ENCODE assay signal across 8 cellular contexts in genomic region chr1:20100632-20101355, GRCh38. TPM values are rescaled to one million over a fixed set of nuclear protein-coding genes. Genes with fewer than 3 reads are reported as not detected.
A peak's percentile ranks its signal among the peaks of the same experiment; 100 is the strongest.
DNase-seq lines count a peak whose midpoint lies in the region; ATAC-seq, FAIRE-seq and TF ChIP-seq lines count a peak whose summit lies in the region.

No MANE protein-coding gene starts in this region.

- DNase-seq in AG08396 (ENCODE audit: low spot score) (peak; percentile 73), GM12891 (ENCODE audit: insufficient read length, low spot score) (peak; percentile 47), NCI-H226 (peak; percentile 13), glomerular visceral epithelial cell (ENCODE audit: extremely low spot score) (peak; percentile 29), prostate gland (ENCODE audit: low spot score) (peak; percentile 21)
- DNase-seq in activated T-helper 1 cell treated with anti-CD3 and anti-CD28 coated beads, Interleukin-12 subunit alpha, Interleukin-12 subunit beta, Interleukin-2, Interleukin-4 antibody, amounts not matched to agents 30 ng/mL and 10 ng/mL and 1 ng/mL, durations not matched to agents 14 hours and 24 hours and 36 hours (ENCODE audit: low spot score), result peak; percentile 1

- no peaks in the 10 kb centered on the region for H3K27me3 ChIP-seq in prostate gland (replicated peaks; ENCODE audit: insufficient read depth)

- ATAC-seq in HG02970 (IDR thresholded peaks at IDR 0.05; ENCODE audit: low FRiP score, unreplicated experiment) (no peak), GM19455 (IDR thresholded peaks at IDR 0.05; ENCODE audit: unreplicated experiment) (no peak)

- no peaks in the 10 kb centered on the region for H3K9me3 Mint-ChIP-seq in activated T-helper 1 cell treated with anti-CD3 and anti-CD28 coated beads, Interleukin-12 subunit alpha, Interleukin-12 subunit beta, Interleukin-2, Interleukin-4 antibody, amounts not matched to agents 30 ng/mL and 10 ng/mL and 1 ng/mL, durations not matched to agents 14 hours and 24 hours and 36 hours

- no peak overlapping the region for H3K4me3 ChIP-seq in prostate gland

- no peak overlapping the region for H3K27ac ChIP-seq in prostate gland

- peaks cover 4% of the 10 kb centered on the region for H3K27me3 Mint-ChIP-seq in activated T-helper 1 cell treated with anti-CD3 and anti-CD28 coated beads, Interleukin-12 subunit alpha, Interleukin-12 subunit beta, Interleukin-2, Interleukin-4 antibody, amounts not matched to agents 30 ng/mL and 10 ng/mL and 1 ng/mL, durations not matched to agents 14 hours and 24 hours and 36 hours (ENCODE audit: insufficient read depth)

- TF ChIP-seq POLR2A in GM12891 (IDR thresholded peaks at IDR 0.05; ENCODE audit: low read depth, low read length) (no peak), prostate gland (IDR thresholded peaks at IDR 0.05) (no peak)

- peak in 3 of 4 experiments; percentile 69 to 86 (median 81) for TF ChIP-seq CTCF in prostate gland (IDR thresholded peaks at IDR 0.05)

- WGBS in prostate gland, result 43% methylated on average over 14 of the region's 14 CpGs

- no peaks in the 10 kb centered on the region for H3K36me3 Mint-ChIP-seq in activated T-helper 1 cell treated with anti-CD3 and anti-CD28 coated beads, Interleukin-12 subunit alpha, Interleukin-12 subunit beta, Interleukin-2, Interleukin-4 antibody, amounts not matched to agents 30 ng/mL and 10 ng/mL and 1 ng/mL, durations not matched to agents 14 hours and 24 hours and 36 hours (ENCODE audit: low read depth)

- H3K4me1 ChIP-seq in prostate gland (replicated peaks), result peaks cover 9% of the 10 kb centered on the region

- H3K27ac Mint-ChIP-seq in activated T-helper 1 cell treated with anti-CD3 and anti-CD28 coated beads, Interleukin-12 subunit alpha, Interleukin-12 subunit beta, Interleukin-2, Interleukin-4 antibody, amounts not matched to agents 30 ng/mL and 10 ng/mL and 1 ng/mL, durations not matched to agents 14 hours and 24 hours and 36 hours, result no peak overlapping the region

- H3K4me3 Mint-ChIP-seq in activated T-helper 1 cell treated with anti-CD3 and anti-CD28 coated beads, Interleukin-12 subunit alpha, Interleukin-12 subunit beta, Interleukin-2, Interleukin-4 antibody, amounts not matched to agents 30 ng/mL and 10 ng/mL and 1 ng/mL, durations not matched to agents 14 hours and 24 hours and 36 hours, result no peak overlapping the region

- intact Hi-C loops in activated T-helper 1 cell treated with anti-CD3 and anti-CD28 coated beads, Interleukin-12 subunit alpha, Interleukin-12 subunit beta, Interleukin-2, Interleukin-4 antibody, amounts not matched to agents 30 ng/mL and 10 ng/mL and 1 ng/mL, durations not matched to agents 14 hours and 24 hours and 36 hours (cut with micrococcal nuclease), result loop anchor here (1.0 kb wide), 2 partner anchors 52 to 95 kb away; no protein-coding TSS in a partner anchor
- intact Hi-C loops in prostate gland (cut with DNase I), result loop anchor here (5.0 kb wide), 1 partner anchor 52 kb away; no protein-coding TSS in a partner anchor

- no peaks in the 10 kb centered on the region for H3K4me1 Mint-ChIP-seq in activated T-helper 1 cell treated with anti-CD3 and anti-CD28 coated beads, Interleukin-12 subunit alpha, Interleukin-12 subunit beta, Interleukin-2, Interleukin-4 antibody, amounts not matched to agents 30 ng/mL and 10 ng/mL and 1 ng/mL, durations not matched to agents 14 hours and 24 hours and 36 hours (ENCODE audit: low read depth)

- H3K36me3 ChIP-seq in prostate gland, result no peaks in the 10 kb centered on the region

- H3K9me3 ChIP-seq in prostate gland, result no peaks in the 10 kb centered on the region

- peak; percentile 82 for FAIRE-seq in GM12891 (lab: Jason Lieb, UNC)

TF ChIP-seq in GM12891, 5 proteins besides CTCF, POLR2A, EP300 and RAD21:
- TF ChIP-seq SPI1 (IDR thresholded peaks at IDR 0.05; ENCODE audit: low read depth, low read length) (peak; percentile 26; the same call in 1 of the 2 replicates), PAX5 (IDR thresholded peaks at IDR 0.05; ENCODE audit: insufficient read depth, low read length, severe bottlenecking) (no peak)

RNA-seq across cellular contexts. Expression of gene PLA2G2D, which starts 18.5 kb away (rescaled TPM):
- polyA plus RNA-seq in GM12891 (2012; ENCODE audit: low read depth, missing spikeins), result 0.22 TPM
- not detected in 2 replicates for total RNA-seq in activated T-helper 1 cell treated with anti-CD3 and anti-CD28 coated beads, Interleukin-12 subunit alpha, Interleukin-12 subunit beta, Interleukin-2, Interleukin-4 antibody, amounts not matched to agents 30 ng/mL and 10 ng/mL and 1 ng/mL, durations not matched to agents 14 hours and 24 hours and 36 hours
- not detected for total RNA-seq in prostate gland

RNA-seq across cellular contexts. Expression of gene PLA2G5, which starts 30.8 kb away (rescaled TPM):
- 0.28 TPM for polyA plus RNA-seq in GM12891 (2012; ENCODE audit: low read depth, missing spikeins)
- total RNA-seq in activated T-helper 1 cell treated with anti-CD3 and anti-CD28 coated beads, Interleukin-12 subunit alpha, Interleukin-12 subunit beta, Interleukin-2, Interleukin-4 antibody, amounts not matched to agents 30 ng/mL and 10 ng/mL and 1 ng/mL, durations not matched to agents 14 hours and 24 hours and 36 hours, result not detected in 2 replicates
- 10 to 100 TPM in 1 of 2 donors, 1 to 10 TPM in 1; 8.7 to 23.2 TPM for total RNA-seq in prostate gland

RNA-seq across cellular contexts. Expression of gene PLA2G2F, which starts 38.3 kb away (rescaled TPM):
- not detected for polyA plus RNA-seq in GM12891 (2012; ENCODE audit: low read depth, missing spikeins)
- not detected in 2 replicates for total RNA-seq in activated T-helper 1 cell treated with anti-CD3 and anti-CD28 coated beads, Interleukin-12 subunit alpha, Interleukin-12 subunit beta, Interleukin-2, Interleukin-4 antibody, amounts not matched to agents 30 ng/mL and 10 ng/mL and 1 ng/mL, durations not matched to agents 14 hours and 24 hours and 36 hours
- total RNA-seq in prostate gland, result under 1 TPM; 0.23 TPM

Comparison
In these comparisons a context has a peak if more than half of its experiments do, and no peak if none do; other contexts are left out.
1. DNase-seq: peak in every context shown above with its lines; median percentile 73 in AG08396; 47 in GM12891; 29 in glomerular visceral epithelial cell; 21 in prostate gland; 13 in NCI-H226; 1 in activated T-helper 1 cell treated with anti-CD3 and anti-CD28 coated beads, Interleukin-12 subunit alpha, Interleukin-12 subunit beta, Interleukin-2, Interleukin-4 antibody, amounts not matched to agents 30 ng/mL and 10 ng/mL and 1 ng/mL, durations not matched to agents 14 hours and 24 hours and 36 hours.